14 cellular contexts compared by ENCODE assay signal in genomic region chr20:45905505-45906079, GRCh38. TPM values are rescaled to one million over a fixed set of nuclear protein-coding genes. Genes with fewer than 3 reads are reported as not detected.
A peak's percentile ranks its signal among the peaks of the same experiment; 100 is the strongest.
DNase-seq lines count a peak whose midpoint lies in the region; ATAC-seq and TF ChIP-seq lines count a peak whose summit lies in the region.
"Had no signal": no experiment of that assay in that cellular context is flagged by ENCODE, and none has a peak within 500 bp of the region (broad histone marks: within the 10 kb centered on the region; RNA-seq: fewer than 3 reads in every experiment).

No MANE protein-coding gene starts in this region.

- H3K9me3 Mint-ChIP-seq in MCF 10A (ENCODE audit: unreplicated experiment): no peaks in the 10 kb centered on the region
- H3K9me3 Mint-ChIP-seq: activated naive CD4-positive, alpha-beta T cell treated with anti-CD3 and anti-CD28 coated beads, Interleukin-2, amount 50 U/mL, for 24 hours; stimulated activated naive CD8-positive, alpha-beta T cell treated with anti-CD3 and anti-CD28 coated beads, Interleukin-15, amount 100 ng/mL, for 72 hours had no signal

- H3K27ac Mint-ChIP-seq in MCF 10A (ENCODE audit: low read depth, unreplicated experiment): peak overlapping the region; percentile 55
- H3K27ac Mint-ChIP-seq: activated naive CD4-positive, alpha-beta T cell treated with anti-CD3 and anti-CD28 coated beads, Interleukin-2, amount 50 U/mL, for 24 hours; stimulated activated naive CD8-positive, alpha-beta T cell treated with anti-CD3 and anti-CD28 coated beads, Interleukin-15, amount 100 ng/mL, for 72 hours had no signal

- H3K4me1 ChIP-seq in breast epithelium: no peaks in the 10 kb centered on the region
- peaks cover 10% of the 10 kb centered on the region for H3K4me1 ChIP-seq in RWPE2 (ENCODE audit: insufficient read depth, poor library complexity, severe bottlenecking)
- H3K4me1 ChIP-seq in transverse colon: peaks cover 0 to 7% (median 0%) of the 10 kb centered on the region in 4 donors
- H3K4me1 ChIP-seq in esophagus muscularis mucosa: peaks cover 4 to 14% (median 7%) of the 10 kb centered on the region in 4 donors

- ATAC-seq in RWPE2 (ENCODE audit: low read depth) (peak; percentile 94), HG03571 (IDR thresholded peaks at IDR 0.05; ENCODE audit: unreplicated experiment) (no peak)
- ATAC-seq: stimulated activated naive CD8-positive, alpha-beta T cell treated with anti-CD3 and anti-CD28 coated beads, Interleukin-15, amount 100 ng/mL, for 72 hours had no signal

- POLR2A ChIA-PET in MCF 10A (lab: Yijun Ruan, JAX): interaction anchor here (0.6 to 2.9 kb wide), 26 partner anchors 9 to 1189 kb away, joined by 3 to 49 read pairs (median 4); partner anchors contain the start of genes CTSA, NEURL2, PCIF1 and SNX21

- no peaks in the 10 kb centered on the region for H3K36me3 ChIP-seq in breast epithelium
- no peaks in the 10 kb centered on the region for H3K36me3 ChIP-seq in RWPE2 (ENCODE audit: low read depth)
- no peaks in the 10 kb centered on the region for H3K36me3 ChIP-seq in transverse colon
- peaks cover 0 to 66% (median 29%) of the 10 kb centered on the region in 4 donors for H3K36me3 ChIP-seq in esophagus muscularis mucosa

- DNase-seq in MCF 10A (ENCODE audit: unreplicated experiment) (peak; percentile 91), breast epithelium (ENCODE audit: low spot score in 2 of 2) (no peak), RWPE2 (ENCODE audit: low spot score) (peak; percentile 93), fibroblast of gingiva (ENCODE audit: low read depth) (peak; percentile 37), transverse colon (no peak), esophagus muscularis mucosa (ENCODE audit: extremely low spot score) (no peak)
- no peak for DNase-seq in activated effector memory CD4-positive, alpha-beta T cell treated with Interleukin-2 at 50 U/mL for 16 hours
- DNase-seq: activated CD4-positive, CD25-positive, alpha-beta regulatory T cell; NCI-H2171; stimulated activated naive CD8-positive, alpha-beta T cell treated with anti-CD3 and anti-CD28 coated beads, Interleukin-15, amount 100 ng/mL, for 72 hours had no signal

- peaks cover 9% of the 10 kb centered on the region for H3K4me1 Mint-ChIP-seq in MCF 10A (ENCODE audit: insufficient read depth, unreplicated experiment)

- in situ Hi-C loops in transverse colon (cut with MboI; ENCODE audit: low pct_ligation_motif_present in 1 of 4, low pct_unique_long_range_greater_than_20kb in 1 of 4, low sequenced_read_pairs in 3 of 4): no loop called here

- no peaks in the 10 kb centered on the region for H3K27me3 Mint-ChIP-seq in MCF 10A (ENCODE audit: insufficient read depth, unreplicated experiment)
- H3K27me3 Mint-ChIP-seq: activated naive CD4-positive, alpha-beta T cell treated with anti-CD3 and anti-CD28 coated beads, Interleukin-2, amount 50 U/mL, for 24 hours; stimulated activated naive CD8-positive, alpha-beta T cell treated with anti-CD3 and anti-CD28 coated beads, Interleukin-15, amount 100 ng/mL, for 72 hours had no signal

- TF ChIP-seq POLR2A in breast epithelium (IDR thresholded peaks at IDR 0.05): no peak
- no peak for TF ChIP-seq POLR2A in transverse colon (IDR thresholded peaks at IDR 0.05)
- no peak for TF ChIP-seq POLR2A in esophagus muscularis mucosa (IDR thresholded peaks at IDR 0.05; ENCODE audit: low read depth)

- intact Hi-C loops in MCF 10A (cut with micrococcal nuclease) (no loop called here), breast epithelium (cut with DNase I; ENCODE audit: low total_unique reads) (no loop called here), transverse colon (cut with DNase I; ENCODE audit: low total_unique reads) (no loop called here), esophagus muscularis mucosa (cut with DNase I) (no loop called here)

- no peak overlapping the region for H3K4me3 ChIP-seq in breast epithelium
- H3K4me3 ChIP-seq in RWPE2 (ENCODE audit: severe bottlenecking): no peak overlapping the region
- no peak overlapping the region for H3K4me3 ChIP-seq in transverse colon
- H3K4me3 ChIP-seq in esophagus muscularis mucosa: no peak overlapping the region
- H3K4me3 ChIP-seq: skin epidermis had no signal

- no peaks in the 10 kb centered on the region for H3K9me3 ChIP-seq in breast epithelium
- no peaks in the 10 kb centered on the region for H3K9me3 ChIP-seq in RWPE2 (ENCODE audit: severe bottlenecking)
- H3K9me3 ChIP-seq in transverse colon: no peaks in the 10 kb centered on the region
- no peaks in the 10 kb centered on the region for H3K9me3 ChIP-seq in esophagus muscularis mucosa

- TF ChIP-seq CTCF in MCF 10A (IDR thresholded peaks at IDR 0.05; ENCODE audit: unreplicated experiment) (no peak), breast epithelium (IDR thresholded peaks at IDR 0.05) (no peak), RWPE2 (IDR thresholded peaks at IDR 0.05; ENCODE audit: poor library complexity, severe bottlenecking) (no peak), transverse colon (IDR thresholded peaks at IDR 0.05) (no peak), esophagus muscularis mucosa (IDR thresholded peaks at IDR 0.05) (no peak)

- TF ChIP-seq EP300 in transverse colon (IDR thresholded peaks at IDR 0.05; ENCODE audit: low read depth): no peak
- no peak for TF ChIP-seq EP300 in esophagus muscularis mucosa (IDR thresholded peaks at IDR 0.05)

- peak overlapping the region; percentile 2 for H3K4me3 Mint-ChIP-seq in MCF 10A (ENCODE audit: unreplicated experiment)
- H3K4me3 Mint-ChIP-seq: activated naive CD4-positive, alpha-beta T cell treated with anti-CD3 and anti-CD28 coated beads, Interleukin-2, amount 50 U/mL, for 24 hours; stimulated activated naive CD8-positive, alpha-beta T cell treated with anti-CD3 and anti-CD28 coated beads, Interleukin-15, amount 100 ng/mL, for 72 hours had no signal

- BruUV-seq in MCF 10A (replicated peaks; lab: Mats Ljungman, UMichigan): no TSS peak

- no peaks in the 10 kb centered on the region for H3K36me3 Mint-ChIP-seq in MCF 10A (ENCODE audit: insufficient read depth, unreplicated experiment)
- H3K36me3 Mint-ChIP-seq: activated naive CD4-positive, alpha-beta T cell treated with anti-CD3 and anti-CD28 coated beads, Interleukin-2, amount 50 U/mL, for 24 hours had no signal

- no peak overlapping the region for H3K27ac ChIP-seq in breast epithelium
- H3K27ac ChIP-seq in RWPE2 (ENCODE audit: poor library complexity, severe bottlenecking): peak overlapping the region; percentile 8
- H3K27ac ChIP-seq in transverse colon: no peak overlapping the region
- H3K27ac ChIP-seq in esophagus muscularis mucosa (replicated peaks in 1 of 4): no peak overlapping the region
- H3K27ac ChIP-seq: 22Rv1, skin epidermis had no signal

- H3K27me3 ChIP-seq in breast epithelium (no peaks in the 10 kb centered on the region), RWPE2 (ENCODE audit: insufficient read depth, poor library complexity, severe bottlenecking) (no peaks in the 10 kb centered on the region), transverse colon (no peaks in the 10 kb centered on the region), esophagus muscularis mucosa (no peaks in the 10 kb centered on the region)

- CTCF ChIA-PET in MCF 10A (lab: Yijun Ruan, JAX): interaction anchor here (0.6 to 1.4 kb wide), 7 partner anchors 14 to 95 kb away, joined by 3 to 5 read pairs (median 4); partner anchors contain the start of gene CTSA

- 86 to 88% methylated on average over 3 to 8 of the region's 8 CpGs for WGBS in transverse colon (ENCODE audit: low coverage in 1 of 2), 2 donors
- 92% methylated on average over 8 of the region's 8 CpGs for WGBS in esophagus muscularis mucosa

RNA-seq across cellular contexts. Expression of gene PLTP, which starts 6.4 kb away (rescaled TPM):
- total RNA-seq in MCF 10A (2022) (0.20 and 0.37 TPM in 2 replicates), breast epithelium (100 to 1,000 TPM in 1 of 3 donors, 10 to 100 TPM in 2; 78.3 to 405 (median 100.0) TPM), transverse colon (10 to 100 TPM; 17.7 to 79.9 (median 59.9) TPM), esophagus muscularis mucosa (100 to 1,000 TPM; 109 to 342 (median 176) TPM)

RNA-seq across cellular contexts. Expression of gene CTSA, which starts 14.5 kb away (rescaled TPM):
- total RNA-seq in MCF 10A (2022): 25.3 and 39.1 TPM in 2 replicates
- 100 to 1,000 TPM in 1 of 3 donors, 10 to 100 TPM in 2; 42.0 to 136 (median 55.6) TPM for total RNA-seq in breast epithelium
- total RNA-seq in transverse colon: 100 to 1,000 TPM; 197 to 971 (median 466) TPM
- 10 to 100 TPM; 44.8 to 70.2 (median 48.3) TPM for total RNA-seq in esophagus muscularis mucosa

RNA-seq across cellular contexts. Expression of gene NEURL2, which starts 14.6 kb away (rescaled TPM):
- total RNA-seq in MCF 10A (2022): 2.0 and 2.5 TPM in 2 replicates
- total RNA-seq in breast epithelium: 1 to 10 TPM; 7.5 to 9.7 (median 8.8) TPM
- 10 to 100 TPM; 14.7 to 30.4 (median 18.1) TPM for total RNA-seq in transverse colon
- total RNA-seq in esophagus muscularis mucosa: 10 to 100 TPM; 10.8 to 16.1 (median 13.0) TPM

RNA-seq across cellular contexts. Expression of gene SPATA25, which starts 18.2 kb away (rescaled TPM):
- total RNA-seq in MCF 10A (2022): 0.72 and 0.74 TPM in 2 replicates
- total RNA-seq in breast epithelium: 1 to 10 TPM; 3.4 to 3.9 (median 3.7) TPM
- 100 to 1,000 TPM in 1 of 4 donors, 1 to 10 TPM in 3; 3.7 to 103 (median 6.0) TPM for total RNA-seq in transverse colon
- total RNA-seq in esophagus muscularis mucosa: 1 to 10 TPM; 1.7 to 4.6 (median 3.0) TPM

RNA-seq across cellular contexts. Expression of gene ZSWIM1, which starts 24.6 kb away (rescaled TPM):
- total RNA-seq in MCF 10A (2022) (7.6 and 10.3 TPM in 2 replicates), breast epithelium (10 to 100 TPM in 1 of 3 donors, 1 to 10 TPM in 2; 6.9 to 11.4 (median 7.5) TPM), transverse colon (10 to 100 TPM; 11.0 to 82.6 (median 16.0) TPM), esophagus muscularis mucosa (10 to 100 TPM in 2 of 4 donors, 1 to 10 TPM in 2; 7.1 to 13.5 (median 9.2) TPM)

Comparison
In these comparisons a context has a peak if more than half of its experiments do, and no peak if none do; other contexts are left out.
1. DNase-seq: peak in MCF 10A (single experiment), RWPE2 (single experiment) and fibroblast of gingiva (single experiment); none in breast epithelium (0 of 2), transverse colon (single experiment), activated effector memory CD4-positive, alpha-beta T cell treated with Interleukin-2 at 50 U/mL for 16 hours (single experiment) and esophagus muscularis mucosa (single experiment).
2. RNA of gene PLTP, which starts 6.4 kb away (total RNA-seq): 109 to 342 TPM in esophagus muscularis mucosa, 78.3 to 405 TPM in breast epithelium and 17.7 to 79.9 TPM in transverse colon; 0.20 to 0.37 TPM in MCF 10A; every median in the first group is over 10 times any median in the second.